In genomic region chr10:72171175-72171630, GRCh38 we compare ENCODE assay signal across 11 cellular contexts. TPM values are rescaled to one million over a fixed set of nuclear protein-coding genes. Genes with fewer than 3 reads are reported as not detected.
DNase-seq lines count a peak whose midpoint lies in the region; ATAC-seq and TF ChIP-seq lines count a peak whose summit lies in the region.
"Had no signal": no experiment of that assay in that cellular context is flagged by ENCODE, and none has a peak within 500 bp of the region (broad histone marks: within the 10 kb centered on the region; RNA-seq: fewer than 3 reads in every experiment).

No MANE protein-coding gene starts in this region.

- H3K9ac ChIP-seq in mammary epithelial cell (ENCODE audit: insufficient read depth, low read length) = no peak overlapping the region

- H3K4me1 ChIP-seq in mammary epithelial cell (ENCODE audit: insufficient read depth, low read length) (peaks cover 42% of the 10 kb centered on the region), left lung (peaks cover 12 to 33% of the 10 kb centered on the region in 2 donors)

- in situ Hi-C loops in mammary epithelial cell (cut with MboI; ENCODE audit: low sequenced_read_pairs in 2 of 2) = no loop called here

- intact Hi-C loops in mammary epithelial cell (cut with micrococcal nuclease) = loop anchor here (5.0 kb wide), 1 partner anchor 164 kb away; no protein-coding TSS in a partner anchor
- intact Hi-C loops in left lung (cut with DNase I) = no loop called here

- H3K27ac ChIP-seq in mammary epithelial cell (ENCODE audit: insufficient read depth, low read depth, low read length) = no peak overlapping the region
- peak overlapping the region; percentile 21 to 56 for H3K27ac ChIP-seq in left lung

- H3K27me3 ChIP-seq in mammary epithelial cell (ENCODE audit: insufficient read depth, low read length) (no peaks in the 10 kb centered on the region), left lung (no peaks in the 10 kb centered on the region)

- TF ChIP-seq CTCF in mammary epithelial cell (conservative IDR thresholded peaks at IDR 0.05 in 1 of 2, IDR thresholded peaks at IDR 0.05 in 1 of 2; ENCODE audit: extremely low read depth in 1 of 2, insufficient read depth in 1 of 2, low read depth in 1 of 2, low read length in 2 of 2) (no peak), left lung (IDR thresholded peaks at IDR 0.05) (no peak)

- H4K20me1 ChIP-seq in mammary epithelial cell (ENCODE audit: insufficient read depth, low read length) = no peaks in the 10 kb centered on the region

- H3K4me3 ChIP-seq in mammary epithelial cell (replicated peaks in 1 of 3; ENCODE audit: insufficient read depth in 1 of 3, low read depth in 2 of 3, low read length in 3 of 3) (no peak overlapping the region), left lung (no peak overlapping the region)

- H3K79me2 ChIP-seq in mammary epithelial cell (ENCODE audit: insufficient read depth, low read length) = no peaks in the 10 kb centered on the region

- dilution Hi-C loops in mammary epithelial cell (cut with HindIII; ENCODE audit: low sequenced_read_pairs) = no loop called here

- peak overlapping the region; percentile 34 for H3K4me2 ChIP-seq in mammary epithelial cell (ENCODE audit: insufficient read depth, low read depth, low read length)

- WGBS in mammary epithelial cell (ENCODE audit: low coverage, missing lambda C conversion rate) = 7% methylated on average over 6 of the region's 7 CpGs

- DNase-seq in AG20443 (ENCODE audit: low spot score) (peak; percentile 52), LHCN-M2 (ENCODE audit: low read depth) (peak; percentile 76), mammary epithelial cell (peak; percentile 94), left lung (peak in 1 of 2 donors; percentile 72)
- DNase-seq in activated CD4-positive, CD25-positive, alpha-beta regulatory T cell treated with anti-CD3 and anti-CD28 coated beads, Interleukin-2, amount 50 U/mL, for 72 hours = no peak
- DNase-seq in activated CD4-positive, CD25-positive, alpha-beta regulatory T cell (lab: John Stamatoyannopoulos, UW) = no peak
- DNase-seq: activated naive CD4-positive, alpha-beta T cell treated with anti-CD3 and anti-CD28 coated beads for 36 hours; DMS53; T-helper 1 cell had no signal

- CTCF ChIA-PET in mammary epithelial cell (lab: Charles Lee; ENCODE audit: low non-redundant PET) = interaction anchor here (0.7 kb wide), 2 partner anchors 22 to 698 kb away, joined by 3 to 4 read pairs; no protein-coding TSS in a partner anchor

- peaks cover 2% of the 10 kb centered on the region for H3K36me3 ChIP-seq in mammary epithelial cell (ENCODE audit: insufficient read depth, low read length)
- H3K36me3 ChIP-seq in left lung = no peaks in the 10 kb centered on the region

- ATAC-seq in left lung (peak; percentile 90), GM18907 (IDR thresholded peaks at IDR 0.05; ENCODE audit: unreplicated experiment) (no peak), GM21528 (IDR thresholded peaks at IDR 0.05; ENCODE audit: low FRiP score, unreplicated experiment) (no peak)

- no peaks in the 10 kb centered on the region for H3K9me3 ChIP-seq in mammary epithelial cell (replicated peaks; ENCODE audit: insufficient read depth, low read length)
- no peaks in the 10 kb centered on the region for H3K9me3 ChIP-seq in left lung

- no peak overlapping the region for H2AFZ ChIP-seq in mammary epithelial cell (ENCODE audit: low read depth, low read length)

- BruUV-seq in mammary epithelial cell (replicated peaks; lab: Mats Ljungman, UMichigan) = no TSS peak

RNA-seq across cellular contexts. Expression of gene ANAPC16, which starts 44.6 kb away (rescaled TPM):
- 46.0 and 48.3 TPM in 2 replicates for total RNA-seq in LHCN-M2 (2014; rRNA removed)
- 46.1 TPM for polyA plus RNA-seq in LHCN-M2 (2012)
- total RNA-seq in mammary epithelial cell = 10 to 100 TPM; 66.4 to 87.2 TPM
- polyA plus RNA-seq in mammary epithelial cell = 53.8 TPM
- polyA minus RNA-seq in mammary epithelial cell = 4.8 TPM
- 10 to 100 TPM; 86.0 to 97.0 TPM for total RNA-seq in left lung

RNA-seq across cellular contexts. Expression of gene ASCC1, which starts 44.9 kb away (rescaled TPM):
- total RNA-seq in LHCN-M2 (2014; rRNA removed) (30.3 and 37.3 TPM in 2 replicates), mammary epithelial cell (10 to 100 TPM; 40.2 to 54.5 TPM), left lung (10 to 100 TPM; 27.0 to 29.8 TPM)
- polyA plus RNA-seq in LHCN-M2 (2012) = 27.0 TPM
- 36.9 TPM for polyA plus RNA-seq in mammary epithelial cell
- polyA minus RNA-seq in mammary epithelial cell = 24.3 TPM

Comparison
In these comparisons a context has a peak if more than half of its experiments do, and no peak if none do; other contexts are left out.
1. DNase-seq: peak in AG20443 (single experiment), LHCN-M2 (single experiment) and mammary epithelial cell (single experiment); none in activated CD4-positive, CD25-positive, alpha-beta regulatory T cell treated with anti-CD3 and anti-CD28 coated beads, Interleukin-2, amount 50 U/mL, for 72 hours (single experiment) and activated CD4-positive, CD25-positive, alpha-beta regulatory T cell (0 of 4).